ENCODE assay signal across 19 cellular contexts in genomic region chr4:106529348-106530033, GRCh38.
A peak's percentile ranks its signal among the peaks of the same experiment; 100 is the strongest.
DNase-seq lines count a peak whose midpoint lies in the region; ATAC-seq, FAIRE-seq and TF ChIP-seq lines count a peak whose summit lies in the region.
"Had no signal": no experiment of that assay in that cellular context is flagged by ENCODE, and none has a peak within 500 bp of the region (broad histone marks: within the 10 kb centered on the region; RNA-seq: fewer than 3 reads in every experiment).

No MANE protein-coding gene starts in this region.

- peaks cover 1% of the 10 kb centered on the region for H3K4me1 Mint-ChIP-seq in osteocyte (ENCODE audit: unreplicated experiment)

- no peak for TF ChIP-seq POLR2A in H54 (IDR thresholded peaks at IDR 0.05; ENCODE audit: low read depth, low read length)

- CTCF ChIA-PET in SK-N-SH (lab: Yijun Ruan, JAX): interaction anchor here (0.6 kb wide), 1 partner anchor 194 kb away, joined by 3 read pairs; no protein-coding TSS in a partner anchor

- WGBS in SK-N-SH (ENCODE audit: low lambda C conversion rate): 15% methylated on average over 2 of the region's 2 CpGs

- POLR2A ChIA-PET in SK-N-SH (lab: Yijun Ruan, JAX): no interaction called here

- H3K36me3 ChIP-seq in SK-N-SH (replicated peaks in 1 of 2; ENCODE audit: control insufficient read depth in 1 of 2, insufficient read depth in 2 of 2, low read length in 1 of 2): no peaks in the 10 kb centered on the region
- H3K36me3 ChIP-seq: pancreas, upper lobe of right lung had no signal

- peak overlapping the region; percentile 58; the same call in 1 of the 2 replicates for H3K9ac ChIP-seq in SK-N-SH
- H3K9ac ChIP-seq: KMS-11 had no signal

- peaks cover 2% of the 10 kb centered on the region for H3K27me3 Mint-ChIP-seq in osteocyte (ENCODE audit: unreplicated experiment)

- no peak for ATAC-seq in HG03280 (IDR thresholded peaks at IDR 0.05; ENCODE audit: unreplicated experiment)
- ATAC-seq: activated T-cell treated with anti-CD3 and anti-CD28 coated beads, Interleukin-2, amount 50 U/mL, for 4 hours; left lobe of liver; pancreas; upper lobe of right lung had no signal

- H3K79me2 ChIP-seq in SK-N-SH (ENCODE audit: insufficient read depth): no peaks in the 10 kb centered on the region
- H3K79me2 ChIP-seq: hepatocyte had no signal

- TF ChIP-seq CTCF in SK-N-SH (IDR thresholded peaks at IDR 0.05): no peak
- TF ChIP-seq CTCF in fibroblast of mammary gland (conservative IDR thresholded peaks at IDR 0.05; ENCODE audit: control insufficient read depth, insufficient read depth, low read depth, low read length): no peak
- no peak for TF ChIP-seq CTCF in osteocyte (IDR thresholded peaks at IDR 0.05)

- H4K20me1 ChIP-seq in SK-N-SH (ENCODE audit: insufficient read depth): no peaks in the 10 kb centered on the region

- H3K9me3 ChIP-seq in SK-N-SH: no peaks in the 10 kb centered on the region
- H3K9me3 ChIP-seq: pancreas, upper lobe of right lung had no signal

- H3K4me1 ChIP-seq in SK-N-SH (ENCODE audit: control insufficient read depth in 1 of 2, insufficient read depth in 2 of 2, low read depth in 1 of 2, low read length in 1 of 2): peaks cover 0 to 19% of the 10 kb centered on the region in 2 experiments; a peak in 3 of 4 replicates
- H3K4me1 ChIP-seq: pancreas, upper lobe of right lung had no signal

- TF ChIP-seq RAD21 in SK-N-SH (IDR thresholded peaks at IDR 0.05; ENCODE audit: low read length): no peak

- H3K27me3 ChIP-seq in SK-N-SH (ENCODE audit: insufficient read depth): no peaks in the 10 kb centered on the region
- H3K27me3 ChIP-seq: hepatocyte, pancreas, upper lobe of right lung had no signal

- H3K27ac ChIP-seq in SK-N-SH (ENCODE audit: low read depth in 2 of 2, low read length in 1 of 2): peak overlapping the region; percentile 77 to 91; a peak in 3 of 4 replicates
- H3K27ac ChIP-seq: hepatocyte, KMS-11, pancreas, upper lobe of right lung had no signal

- peaks cover 25% of the 10 kb centered on the region for H3F3A ChIP-seq in SK-N-SH (replicated peaks; ENCODE audit: insufficient read depth)

- H3K4me3 Mint-ChIP-seq in osteocyte (ENCODE audit: unreplicated experiment): no peak overlapping the region
- H3K4me3 Mint-ChIP-seq: activated T-cell treated with anti-CD3 and anti-CD28 coated beads, Interleukin-2, amount 50 U/mL, for 4 hours had no signal

- H3K4me2 ChIP-seq in SK-N-SH: peak overlapping the region; percentile 74
- H3K4me2 ChIP-seq: hepatocyte, KMS-11 had no signal

- no peaks in the 10 kb centered on the region for H3K9me3 Mint-ChIP-seq in osteocyte (ENCODE audit: unreplicated experiment)
- H3K9me3 Mint-ChIP-seq: activated T-cell treated with anti-CD3 and anti-CD28 coated beads, Interleukin-2, amount 50 U/mL, for 4 hours had no signal

- H3K36me3 Mint-ChIP-seq in osteocyte (ENCODE audit: unreplicated experiment): peaks cover 2% of the 10 kb centered on the region

- DNase-seq in A172 (ENCODE audit: low spot score) (peak; percentile 8), H54 (ENCODE audit: insufficient read length, low spot score) (no peak), SK-N-SH (no peak), fibroblast of mammary gland (ENCODE audit: low read depth) (peak; percentile 21), osteocyte (ENCODE audit: extremely low spot score, unreplicated experiment) (no peak), DMS114 treated with DMSO at 0.1 percent for 48 hours (lab: John Stamatoyannopoulos, UW; ENCODE audit: unreplicated experiment) (no peak), NCI-H345 (lab: John Stamatoyannopoulos, UW) (no peak)
- DNase-seq: ACHN; activated CD4-positive, alpha-beta T cell treated with anti-CD3 and anti-CD28 coated beads, Interleukin-2, amount 50 U/mL, for 1 hour; activated T-cell treated with anti-CD3 and anti-CD28 coated beads, Interleukin-2, amount 50 U/mL, for 4 hours; NCI-H1417 treated with DMSO at 0.1 percent for 48 hours; pancreas; small intestine; stimulated activated naive CD4-positive, alpha-beta T cell treated with Interleukin-2 at 50 U/mL for 16 hours; upper lobe of right lung had no signal

- peak; percentile 60 for FAIRE-seq in H54 (lab: Jason Lieb, UNC)
- FAIRE-seq: pancreas, small intestine had no signal

- H3K9me2 ChIP-seq in SK-N-SH: no peaks in the 10 kb centered on the region

- TF ChIP-seq EP300 in SK-N-SH (IDR thresholded peaks at IDR 0.05; ENCODE audit: borderline replicate concordance in 1 of 2, low read depth in 1 of 2, low read length in 1 of 2): peak; percentile 7 to 49; a peak in 2 of 4 replicates

- peak overlapping the region; percentile 92 for H2AFZ ChIP-seq in SK-N-SH (ENCODE audit: low read depth)
- H2AFZ ChIP-seq: hepatocyte had no signal

- H3K4me3 ChIP-seq in SK-N-SH (ENCODE audit: low read depth in 2 of 2, low read length in 1 of 2) (0 out of 4 replicates have a peak overlapping the region, but pooled peaks of 1 of the 2 experiments have one; percentile 16), fibroblast of mammary gland (ENCODE audit: control insufficient read depth, low read depth, low read length) (no peak overlapping the region)
- H3K4me3 ChIP-seq: hepatocyte, pancreas, upper lobe of right lung had no signal

- no peak overlapping the region for H3K27ac Mint-ChIP-seq in osteocyte (ENCODE audit: unreplicated experiment)

TF ChIP-seq in SK-N-SH, 30 proteins besides CTCF, POLR2A, EP300 and RAD21:
- peak; percentile 35; the same call in 1 of the 2 replicates for TF ChIP-seq RXRA (IDR thresholded peaks at IDR 0.05; ENCODE audit: borderline replicate concordance, low read depth)
- 0 out of 2 replicates have a peak, but pooled peaks have one; percentile 15 for TF ChIP-seq NFIC (IDR thresholded peaks at IDR 0.05; ENCODE audit: borderline replicate concordance)
- TF ChIP-seq SIN3A (IDR thresholded peaks at IDR 0.05; ENCODE audit: borderline replicate concordance, low read depth, low read length): no peak
- peak; percentile 69; the same call in 1 of the 2 replicates for TF ChIP-seq FOSL2 (IDR thresholded peaks at IDR 0.05; ENCODE audit: borderline replicate concordance, low read depth)
- TF ChIP-seq ELF1 (IDR thresholded peaks at IDR 0.05): peak; percentile 58; the same call in 1 of the 2 replicates
- TF ChIP-seq, protein P1, sequence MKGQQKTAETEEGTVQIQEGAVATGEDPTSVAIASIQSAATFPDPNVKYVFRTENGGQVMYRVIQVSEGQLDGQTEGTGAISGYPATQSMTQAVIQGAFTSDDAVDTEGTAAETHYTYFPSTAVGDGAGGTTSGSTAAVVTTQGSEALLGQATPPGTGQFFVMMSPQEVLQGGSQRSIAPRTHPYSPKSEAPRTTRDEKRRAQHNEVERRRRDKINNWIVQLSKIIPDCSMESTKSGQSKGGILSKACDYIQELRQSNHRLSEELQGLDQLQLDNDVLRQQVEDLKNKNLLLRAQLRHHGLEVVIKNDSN (IDR thresholded peaks at IDR 0.05; ENCODE audit: borderline replicate concordance, low read depth): no peak
- TF ChIP-seq TEAD4 (IDR thresholded peaks at IDR 0.05; ENCODE audit: borderline replicate concordance, insufficient read depth): peak; percentile 18; the same call in 1 of the 2 replicates
- peak; percentile 11; the same call in 1 of the 2 replicates for TF ChIP-seq JUND (IDR thresholded peaks at IDR 0.05)

Comparison
In these comparisons a context has a peak if more than half of its experiments do, and no peak if none do; other contexts are left out.
1. DNase-seq: peak in A172 (single experiment) and fibroblast of mammary gland (single experiment); none in H54 (single experiment), SK-N-SH (single experiment), osteocyte (single experiment), DMS114 treated with DMSO at 0.1 percent for 48 hours (single experiment) and NCI-H345 (single experiment).